In the genomic region with DNA sequence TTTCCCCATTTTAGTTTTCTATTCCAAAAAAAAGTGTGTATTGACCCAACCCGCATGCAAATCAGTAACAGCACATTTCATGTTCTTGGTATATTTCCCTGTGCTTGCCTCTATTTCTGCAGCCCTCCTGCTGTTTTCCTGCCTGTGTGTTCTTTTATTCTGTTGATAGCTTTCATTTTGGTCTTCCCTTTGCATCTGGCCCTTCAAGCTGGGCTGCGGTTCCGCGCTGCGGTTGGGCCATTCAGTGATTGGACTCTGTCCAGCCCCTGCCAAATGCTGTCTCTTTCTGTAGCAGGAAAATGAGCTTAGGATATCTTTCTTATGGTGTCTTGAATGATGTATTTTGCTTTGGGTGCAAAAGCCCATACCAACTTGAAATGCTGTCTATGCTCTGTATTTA, we compare ENCODE assay signal across 17 cellular contexts. TPM values are rescaled to one million over a fixed set of nuclear protein-coding genes. Genes with fewer than 3 reads are reported as not detected.
A peak's percentile ranks its signal among the peaks of the same experiment; 100 is the strongest.
DNase-seq lines count a peak whose midpoint lies in the region; ATAC-seq and TF ChIP-seq lines count a peak whose summit lies in the region.
"Had no signal": no experiment of that assay in that cellular context is flagged by ENCODE, and none has a peak within 500 bp of the region (broad histone marks: within the 10 kb centered on the region; RNA-seq: fewer than 3 reads in every experiment).

No MANE protein-coding gene starts in this region.

- intact Hi-C loops in A673 (cut with micrococcal nuclease; ENCODE audit: unreplicated experiment), result loop anchor here (2.0 kb wide), 1 partner anchor 248 kb away; no protein-coding TSS in a partner anchor
- intact Hi-C loops in prostate gland (cut with DNase I), result no loop called here

- H3K9ac ChIP-seq in GM23248, result no peak overlapping the region
- no peak overlapping the region for H3K9ac ChIP-seq in SK-N-MC (ENCODE audit: insufficient read length)
- H3K9ac ChIP-seq: parathyroid adenoma had no signal

- CTCF ChIA-PET in A673 (lab: Charles Lee), result interaction anchor here (1.0 kb wide), 1 partner anchor 10 kb away, joined by 3 read pairs; no protein-coding TSS in a partner anchor

- DNase-seq in A673 (ENCODE audit: low spot score) (peak; percentile 68), GM23248 (peak; percentile 34), SK-N-MC (ENCODE audit: low read depth, low spot score) (no peak), fibroblast of peridontal ligament (ENCODE audit: extremely low read depth) (peak; percentile 8), prostate gland (ENCODE audit: low spot score) (no peak)
- DNase-seq: activated B cell treated with CpG ODN at 0.5 μM for 24 hours; activated effector memory CD4-positive, alpha-beta T cell treated with anti-CD3 and anti-CD28 coated beads, Interleukin-2, amount 50 U/mL, for 16 hours; esophagus squamous epithelium; KBM-7; mucosa of descending colon; RPMI8226; stimulated activated naive CD4-positive, alpha-beta T cell treated with Interleukin-2 at 50 U/mL for 16 hours; upper lobe of right lung had no signal

- no peaks in the 10 kb centered on the region for H3K36me3 ChIP-seq in A673 (ENCODE audit: insufficient read depth, low read length, poor library complexity, severe bottlenecking)
- no peaks in the 10 kb centered on the region for H3K36me3 ChIP-seq in GM23248 (ENCODE audit: low read depth)
- no peaks in the 10 kb centered on the region for H3K36me3 ChIP-seq in SK-N-MC (ENCODE audit: insufficient read depth, low read length)
- no peaks in the 10 kb centered on the region for H3K36me3 ChIP-seq in prostate gland
- H3K36me3 ChIP-seq: esophagus squamous epithelium, upper lobe of right lung had no signal

- no peak overlapping the region for H2AFZ ChIP-seq in GM23248
- H2AFZ ChIP-seq: parathyroid adenoma had no signal

- H4K20me1 ChIP-seq in GM23248 (ENCODE audit: insufficient read depth), result no peaks in the 10 kb centered on the region

- BruUV-seq in A673 (replicated peaks; lab: Mats Ljungman, UMichigan), result no TSS peak

- ATAC-seq in GM19035 (IDR thresholded peaks at IDR 0.05; ENCODE audit: unreplicated experiment) (no peak), GM19452 (IDR thresholded peaks at IDR 0.05; ENCODE audit: unreplicated experiment) (no peak), HG03460 (IDR thresholded peaks at IDR 0.05; ENCODE audit: unreplicated experiment) (no peak)
- ATAC-seq: mucosa of descending colon, upper lobe of right lung had no signal

- POLR2A ChIA-PET in A673 (lab: Charles Lee; ENCODE audit: low non-redundant PET), result no interaction called here

- in situ Hi-C loops in GM23248 (cut with MboI), result loop anchor here (25.0 kb wide), 2 partner anchors 237 to 1138 kb away; no protein-coding TSS in a partner anchor

- 15 to 19% methylated on average over 5 of the region's 5 CpGs for WGBS in GM23248 (ENCODE audit: low coverage in 1 of 2, low lambda C conversion rate in 2 of 2, missing lambda C conversion rate in 2 of 2), 2 experiments
- WGBS in prostate gland, result 81% methylated on average over 5 of the region's 5 CpGs

- H3K27ac ChIP-seq in A673 (ENCODE audit: low read depth, low read length, poor library complexity, severe bottlenecking), result no peak overlapping the region
- no peak overlapping the region for H3K27ac ChIP-seq in GM23248
- H3K27ac ChIP-seq in SK-N-MC, result peak overlapping the region; percentile 64; the same call in 1 of the 2 replicates
- no peak overlapping the region for H3K27ac ChIP-seq in prostate gland
- H3K27ac ChIP-seq: esophagus squamous epithelium, parathyroid adenoma, upper lobe of right lung had no signal

- H3K79me2 ChIP-seq in GM23248 (ENCODE audit: insufficient read depth), result no peaks in the 10 kb centered on the region
- H3K79me2 ChIP-seq: parathyroid adenoma had no signal

- no peak overlapping the region for H3K4me2 ChIP-seq in GM23248 (ENCODE audit: unreplicated experiment)

- no peak for TF ChIP-seq CTCF in A673 (conservative IDR thresholded peaks at IDR 0.05; ENCODE audit: low read depth, low read length)
- TF ChIP-seq CTCF in prostate gland (IDR thresholded peaks at IDR 0.05), result no peak

- H3K27me3 ChIP-seq in A673 (replicated peaks; ENCODE audit: insufficient read depth, low read depth, low read length, poor library complexity) (no peaks in the 10 kb centered on the region), GM23248 (replicated peaks; ENCODE audit: insufficient read depth) (0 out of 2 replicates have a peak, but pooled peaks cover 3% of the 10 kb centered on the region), prostate gland (replicated peaks; ENCODE audit: insufficient read depth) (no peaks in the 10 kb centered on the region)
- H3K27me3 ChIP-seq: esophagus squamous epithelium, upper lobe of right lung had no signal

- H3K4me1 ChIP-seq in A673 (ENCODE audit: insufficient read depth, low read length, poor library complexity, severe bottlenecking) (peaks cover 16% of the 10 kb centered on the region), GM23248 (ENCODE audit: insufficient read depth) (no peaks in the 10 kb centered on the region), prostate gland (replicated peaks) (no peaks in the 10 kb centered on the region)
- H3K4me1 ChIP-seq: esophagus squamous epithelium, parathyroid adenoma, upper lobe of right lung had no signal

- H3K9me3 ChIP-seq in A673 (ENCODE audit: low read depth, low read length, poor library complexity, severe bottlenecking) (no peaks in the 10 kb centered on the region), GM23248 (ENCODE audit: low read depth) (no peaks in the 10 kb centered on the region), SK-N-MC (ENCODE audit: low read depth, low read length) (no peaks in the 10 kb centered on the region), prostate gland (no peaks in the 10 kb centered on the region)
- H3K9me3 ChIP-seq: esophagus squamous epithelium, mucosa of descending colon, upper lobe of right lung had no signal

- no peak for TF ChIP-seq POLR2A in prostate gland (IDR thresholded peaks at IDR 0.05)

- no peaks in the 10 kb centered on the region for H3K9me2 ChIP-seq in GM23248 (ENCODE audit: insufficient read depth)

- H3F3A ChIP-seq in GM23248 (ENCODE audit: insufficient read depth), result no peaks in the 10 kb centered on the region

- H3K4me3 ChIP-seq in A673 (ENCODE audit: low read depth, low read length, poor library complexity, severe bottlenecking) (no peak overlapping the region), GM23248 (no peak overlapping the region), SK-N-MC (peak overlapping the region; percentile 49), prostate gland (no peak overlapping the region)
- H3K4me3 ChIP-seq: esophagus squamous epithelium, mucosa of descending colon, upper lobe of right lung had no signal

RNA-seq across cellular contexts. Expression of a gene that starts 49.9 kb away (rescaled TPM):
- total RNA-seq in A673 (2021) (9.9 and 11.6 TPM in 2 replicates), prostate gland (10 to 100 TPM; 15.8 to 23.6 TPM)
- total RNA-seq in GM23248 (2014; rRNA removed; shearing (Covaris generic)), result 9.6 and 13.4 TPM in 2 replicates
- polyA plus RNA-seq in GM23248 (2016; fragmentation: Nextera tagmentation; extraction: Ambion mirVana), result 7.0 and 7.9 TPM in 2 replicates

Comparison
In these comparisons a context has a peak if more than half of its experiments do, and no peak if none do; other contexts are left out.
1. DNase-seq: peak in A673 (single experiment), GM23248 (single experiment) and fibroblast of peridontal ligament (single experiment); none in SK-N-MC (single experiment) and prostate gland (single experiment).